ENCODE assay signal across 23 cellular contexts in the genomic region with DNA sequence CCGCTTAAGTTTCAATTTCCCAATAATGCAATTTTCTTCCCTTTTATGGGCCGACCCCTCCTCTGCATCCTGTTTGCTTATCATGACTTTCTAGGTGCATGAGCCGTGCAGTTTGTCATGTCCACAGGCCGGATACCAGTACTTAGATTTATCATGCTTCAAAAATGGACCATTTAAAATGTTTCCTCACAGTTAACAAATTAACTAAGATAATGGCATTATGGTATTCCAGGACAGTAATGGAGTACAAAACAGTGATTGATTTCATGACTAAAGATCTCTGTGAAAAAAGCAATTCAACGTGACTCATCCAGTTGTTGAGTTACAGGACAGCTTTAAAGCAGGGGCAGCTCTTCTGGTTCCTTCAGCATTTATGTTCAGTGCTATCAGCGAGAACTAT. TPM values are rescaled to one million over a fixed set of nuclear protein-coding genes. Genes with fewer than 3 reads are reported as not detected.
A peak's percentile ranks its signal among the peaks of the same experiment; 100 is the strongest.
DNase-seq lines count a peak whose midpoint lies in the region; TF ChIP-seq lines count a peak whose summit lies in the region.
"Had no signal": no experiment of that assay in that cellular context is flagged by ENCODE, and none has a peak within 500 bp of the region (broad histone marks: within the 10 kb centered on the region; RNA-seq: fewer than 3 reads in every experiment).

No MANE protein-coding gene starts in this region.

- peak overlapping the region; percentile 32 for H3K27ac Mint-ChIP-seq in chondrocyte (ENCODE audit: unreplicated experiment)
- H3K27ac Mint-ChIP-seq: naive thymus-derived CD8-positive, alpha-beta T cell; stimulated activated naive CD8-positive, alpha-beta T cell treated with anti-CD3 and anti-CD28 coated beads, Interleukin-15, amount 100 ng/mL, for 72 hours had no signal

- no peak overlapping the region for H3K4me3 Mint-ChIP-seq in chondrocyte (ENCODE audit: unreplicated experiment)
- H3K4me3 Mint-ChIP-seq: central memory CD8-positive, alpha-beta T cell; naive thymus-derived CD8-positive, alpha-beta T cell; stimulated activated naive CD8-positive, alpha-beta T cell treated with anti-CD3 and anti-CD28 coated beads, Interleukin-15, amount 100 ng/mL, for 72 hours had no signal

- peak; percentile 37 for DNase-seq in A172 (ENCODE audit: low spot score)
- peak; percentile 18 for DNase-seq in HT1080 (ENCODE audit: low read depth)
- DNase-seq in chondrocyte (ENCODE audit: low spot score) = no peak
- DNase-seq in kidney tubule cell (ENCODE audit: low spot score) = peak; percentile 91
- no peak for DNase-seq in NCI-H1436 (lab: John Stamatoyannopoulos, UW)
- DNase-seq in NCI-H1436 treated with DMSO at 0.1 percent for 48 hours (lab: John Stamatoyannopoulos, UW) = no peak
- DNase-seq in GM20000 (ENCODE audit: low spot score) = no peak
- no peak for DNase-seq in NCI-H2196 (lab: John Stamatoyannopoulos, UW; ENCODE audit: unreplicated experiment)
- DNase-seq: 8988T; activated CD8-positive, alpha-beta memory T cell treated with anti-CD3 and anti-CD28 coated beads, Interleukin-2, amount 50 U/mL, for 48 hours; effector CD4-positive, alpha-beta T cell; GDM1; heart right ventricle; KBM-7; MV-4-11; naive thymus-derived CD8-positive, alpha-beta T cell; NCI-H2081 treated with DMSO at 0.1 percent for 48 hours; NCI-H510A; SHP77; stimulated activated CD4-positive, alpha-beta T cell treated with anti-CD3 and anti-CD28 coated beads, Interleukin-2, amount 100 ng/mL, for 48 hours; stimulated activated naive CD8-positive, alpha-beta T cell treated with anti-CD3 and anti-CD28 coated beads, Interleukin-15, amount 100 ng/mL, for 72 hours; T-helper 1 cell had no signal

- no peaks in the 10 kb centered on the region for H3K36me3 Mint-ChIP-seq in chondrocyte (ENCODE audit: low read depth)

- TF ChIP-seq CTCF in chondrocyte (IDR thresholded peaks at IDR 0.05) (no peak), GM20000 (IDR thresholded peaks at IDR 0.05; ENCODE audit: extremely low read depth, missing control alignments) (no peak)

- H3K27me3 Mint-ChIP-seq in chondrocyte (ENCODE audit: low read depth) = no peaks in the 10 kb centered on the region
- H3K27me3 Mint-ChIP-seq: central memory CD8-positive, alpha-beta T cell; naive thymus-derived CD8-positive, alpha-beta T cell; stimulated activated naive CD8-positive, alpha-beta T cell treated with anti-CD3 and anti-CD28 coated beads, Interleukin-15, amount 100 ng/mL, for 72 hours had no signal

- peaks cover 30% of the 10 kb centered on the region for H3K4me1 Mint-ChIP-seq in chondrocyte (ENCODE audit: low read depth)
- H3K4me1 Mint-ChIP-seq: stimulated activated naive CD8-positive, alpha-beta T cell treated with anti-CD3 and anti-CD28 coated beads, Interleukin-15, amount 100 ng/mL, for 72 hours had no signal

- H3K9me3 Mint-ChIP-seq in chondrocyte (ENCODE audit: low read depth) = no peaks in the 10 kb centered on the region
- H3K9me3 Mint-ChIP-seq: central memory CD8-positive, alpha-beta T cell; naive thymus-derived CD8-positive, alpha-beta T cell; stimulated activated naive CD8-positive, alpha-beta T cell treated with anti-CD3 and anti-CD28 coated beads, Interleukin-15, amount 100 ng/mL, for 72 hours had no signal

RNA-seq across cellular contexts. Expression of a gene that starts 23.0 kb away (rescaled TPM):
- total RNA-seq in A172 (2014; rRNA removed; shearing (Covaris generic)) = 43.6 and 63.1 TPM in 2 replicates
- 20.8 and 24.6 TPM in 2 replicates for total RNA-seq in HT1080 (2014; rRNA removed; shearing (Covaris generic))
- polyA plus RNA-seq in HT1080 (2015; cell fraction: cytosol; rRNA removed) = 20.9 and 24.0 TPM in 2 replicates
- polyA plus RNA-seq in HT1080 (2015; cell fraction: nucleus; rRNA removed) = 17.3 and 18.4 TPM in 2 replicates
- 53.5 to 57.5 TPM (median 53.6 TPM) in 3 replicates for total RNA-seq in chondrocyte

RNA-seq across cellular contexts. Expression of a gene that starts 28.6 kb away (rescaled TPM):
- total RNA-seq in A172 (2014; rRNA removed; shearing (Covaris generic)) = 42.5 and 55.3 TPM in 2 replicates
- 28.7 and 29.7 TPM in 2 replicates for total RNA-seq in HT1080 (2014; rRNA removed; shearing (Covaris generic))
- polyA plus RNA-seq in HT1080 (2015; cell fraction: cytosol; rRNA removed) = 38.1 and 52.5 TPM in 2 replicates
- polyA plus RNA-seq in HT1080 (2015; cell fraction: nucleus; rRNA removed) = 25.2 and 25.8 TPM in 2 replicates
- total RNA-seq in chondrocyte = 48.5 to 53.1 TPM (median 50.1 TPM) in 3 replicates

Comparison
In these comparisons a context has a peak if more than half of its experiments do, and no peak if none do; other contexts are left out.
1. DNase-seq: peak in A172 (single experiment), HT1080 (single experiment) and kidney tubule cell (single experiment); none in chondrocyte (single experiment), NCI-H1436 (single experiment), NCI-H1436 treated with DMSO at 0.1 percent for 48 hours (single experiment), GM20000 (single experiment) and NCI-H2196 (single experiment).